Comparison of ENCODE assay signal across 8 cellular contexts in the genomic region with DNA sequence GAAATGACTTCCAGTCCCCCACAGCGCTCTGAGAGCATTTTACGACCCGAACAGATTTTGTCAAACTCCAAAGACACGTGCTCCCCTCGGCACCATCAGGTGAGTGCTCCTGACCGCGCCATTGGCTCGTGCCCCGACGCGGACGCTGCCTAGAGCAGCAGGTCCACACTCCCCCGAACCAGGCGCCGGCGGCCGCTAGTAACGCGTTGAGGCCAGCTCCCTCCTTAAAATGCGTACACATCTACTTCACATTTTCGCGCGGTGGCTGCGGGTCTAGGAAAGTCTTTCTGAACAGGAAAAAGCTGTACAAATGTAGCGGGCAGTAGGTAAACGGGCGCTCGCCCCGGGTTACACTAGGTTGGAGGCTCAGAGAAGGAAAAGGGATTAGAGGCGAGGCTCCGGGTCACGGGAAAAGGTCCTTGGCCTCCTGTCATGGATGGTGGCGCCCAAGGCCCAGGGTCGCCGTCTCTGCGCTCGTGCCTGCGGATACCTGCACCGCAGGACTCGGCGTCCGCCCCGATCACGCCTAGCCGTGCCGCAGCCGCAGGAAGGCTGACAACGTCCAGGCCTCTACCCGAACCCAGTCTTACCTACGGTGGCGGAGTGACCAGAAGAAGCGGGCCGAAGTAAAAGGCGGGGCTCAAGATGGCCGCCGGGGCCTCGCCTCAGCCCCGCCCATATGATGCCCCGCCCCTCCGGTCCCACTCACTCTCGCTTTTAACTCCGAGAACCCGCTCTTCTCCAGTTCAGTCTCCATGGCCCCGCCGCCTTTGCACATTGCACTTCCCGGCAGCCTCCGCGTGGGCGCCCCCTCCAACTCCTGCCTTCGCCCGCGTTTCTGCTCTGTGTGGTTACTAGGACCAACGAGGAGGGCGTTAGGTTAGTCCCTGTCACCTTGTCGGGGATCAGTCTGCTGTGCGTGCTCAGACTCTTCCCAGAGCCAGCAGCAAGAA. TPM values are rescaled to one million over a fixed set of nuclear protein-coding genes. Genes with fewer than 3 reads are reported as not detected.
DNase-seq lines count a peak whose midpoint lies in the region; ATAC-seq and TF ChIP-seq lines count a peak whose summit lies in the region.

TSS of gene ESD (minus strand) at position 647 of the 953 bp plus-strand sequence. CDS start 5,748 bp downstream, outside the sequence.

- peak within 1 kb of the TSS; percentile 93 for H3K4me2 ChIP-seq in DND-41 (ENCODE audit: insufficient read depth, low read length)
- peak within 1 kb of the TSS; percentile 73 for H3K4me2 ChIP-seq in Karpas-422 (ENCODE audit: low read depth, low read length, poor library complexity, severe bottlenecking)

- H2AFZ ChIP-seq in DND-41 (ENCODE audit: low read depth, low read length) (peak within 1 kb of the TSS; percentile 100), Karpas-422 (ENCODE audit: low read length) (peak within 1 kb of the TSS; percentile 84)

- H3K9me3 ChIP-seq in DND-41 (ENCODE audit: insufficient read depth, low read length, severe bottlenecking) (no peaks in the 10 kb centered on the region), Karpas-422 (ENCODE audit: low read length) (no peaks in the 10 kb centered on the region)

- TF ChIP-seq CTCF in DND-41 (IDR thresholded peaks at IDR 0.05; ENCODE audit: borderline replicate concordance, extremely low read depth, low read length, poor library complexity, severe bottlenecking): peak; percentile 6

- H3K4me1 ChIP-seq in DND-41 (ENCODE audit: insufficient read depth, low read length): peaks cover 53% of the 10 kb centered on the region
- H3K4me1 ChIP-seq in Karpas-422 (ENCODE audit: low read length): peaks cover 32% of the 10 kb centered on the region

- peak within 1 kb of the TSS; percentile 96 for H3K9ac ChIP-seq in DND-41 (ENCODE audit: low read depth, low read length)
- H3K9ac ChIP-seq in Karpas-422 (ENCODE audit: low read length): peak within 1 kb of the TSS; percentile 90

- no peaks in the 10 kb centered on the region for H3K9me2 ChIP-seq in Karpas-422 (replicated peaks; ENCODE audit: insufficient read depth, low read length)

- H3K27me3 Mint-ChIP-seq in activated T-helper 17 cell treated with anti-CD3 and anti-CD28 coated beads, Interleukin-2, amount 50 U/mL, for 72 hours: no peaks in the 10 kb centered on the region
- H3K27me3 Mint-ChIP-seq in natural killer cell treated with Interleukin-12 subunit alpha and Interleukin-12 subunit beta and Interleukin-15 and Interleukin-18, amount 100 ng/mL, for 72 hours: no peaks in the 10 kb centered on the region

- H3K27ac Mint-ChIP-seq in activated T-helper 17 cell treated with anti-CD3 and anti-CD28 coated beads, Interleukin-2, amount 50 U/mL, for 72 hours: peak within 1 kb of the TSS; percentile 97
- H3K27ac Mint-ChIP-seq in natural killer cell treated with Interleukin-12 subunit alpha and Interleukin-12 subunit beta and Interleukin-15 and Interleukin-18, amount 100 ng/mL, for 72 hours: peak within 1 kb of the TSS; percentile 88 to 89

- peaks cover 28% of the 10 kb centered on the region for H3K4me1 Mint-ChIP-seq in activated T-helper 17 cell treated with anti-CD3 and anti-CD28 coated beads, Interleukin-2, amount 50 U/mL, for 72 hours
- peaks cover 17 to 27% of the 10 kb centered on the region in 2 donors for H3K4me1 Mint-ChIP-seq in natural killer cell treated with Interleukin-12 subunit alpha and Interleukin-12 subunit beta and Interleukin-15 and Interleukin-18, amount 100 ng/mL, for 72 hours (ENCODE audit: low read depth in 2 of 2)

- no peaks in the 10 kb centered on the region for H3K27me3 ChIP-seq in DND-41 (ENCODE audit: insufficient read depth, low read length, poor library complexity)
- no peaks in the 10 kb centered on the region for H3K27me3 ChIP-seq in Karpas-422 (ENCODE audit: low read length)

- H3K36me3 Mint-ChIP-seq in activated T-helper 17 cell treated with anti-CD3 and anti-CD28 coated beads, Interleukin-2, amount 50 U/mL, for 72 hours (ENCODE audit: low read depth): peaks cover 25% of the 10 kb centered on the region
- H3K36me3 Mint-ChIP-seq in natural killer cell treated with Interleukin-12 subunit alpha and Interleukin-12 subunit beta and Interleukin-15 and Interleukin-18, amount 100 ng/mL, for 72 hours: peaks cover 4% of the 10 kb centered on the region

- H3K4me3 Mint-ChIP-seq in activated T-helper 17 cell treated with anti-CD3 and anti-CD28 coated beads, Interleukin-2, amount 50 U/mL, for 72 hours: peak within 1 kb of the TSS; percentile 94
- H3K4me3 Mint-ChIP-seq in natural killer cell treated with Interleukin-12 subunit alpha and Interleukin-12 subunit beta and Interleukin-15 and Interleukin-18, amount 100 ng/mL, for 72 hours: peak within 1 kb of the TSS; percentile 99

- H3K27ac ChIP-seq in DND-41 (ENCODE audit: low read length): peak within 1 kb of the TSS; percentile 98
- peak within 1 kb of the TSS; percentile 63 for H3K27ac ChIP-seq in Karpas-422 (ENCODE audit: low read length)

- H3K36me3 ChIP-seq in DND-41 (ENCODE audit: insufficient read depth, low read length) (peaks cover 10% of the 10 kb centered on the region), Karpas-422 (ENCODE audit: insufficient read depth, low read length) (peaks cover 4% of the 10 kb centered on the region; the same call in 1 of the 2 replicates)

- H3K79me2 ChIP-seq in DND-41 (ENCODE audit: insufficient read depth, low read length) (peaks cover 52% of the 10 kb centered on the region), Karpas-422 (ENCODE audit: low read length) (peaks cover 50% of the 10 kb centered on the region)

- H3K4me3 ChIP-seq in DND-41 (ENCODE audit: low read depth in 1 of 2, low read length in 2 of 2) (peak within 1 kb of the TSS; percentile 82 to 97), Karpas-422 (ENCODE audit: low read length) (peak within 1 kb of the TSS; percentile 77)

- no peaks in the 10 kb centered on the region for H3K9me3 Mint-ChIP-seq in activated T-helper 17 cell treated with anti-CD3 and anti-CD28 coated beads, Interleukin-2, amount 50 U/mL, for 72 hours
- H3K9me3 Mint-ChIP-seq in natural killer cell treated with Interleukin-12 subunit alpha and Interleukin-12 subunit beta and Interleukin-15 and Interleukin-18, amount 100 ng/mL, for 72 hours: no peaks in the 10 kb centered on the region

- peak; percentile 93 for ATAC-seq in DND-41 (ENCODE audit: insufficient read depth, low read depth)
- ATAC-seq in GM21825 (IDR thresholded peaks at IDR 0.05; ENCODE audit: unreplicated experiment): peak; percentile 92
- peak; percentile 92 for ATAC-seq in activated T-helper 17 cell treated with anti-CD3 and anti-CD28 coated beads, Interleukin-2, amount 50 U/mL, for 72 hours (replicated peaks)
- peak; percentile 95 for ATAC-seq in natural killer cell treated with Interleukin-12 subunit alpha and Interleukin-12 subunit beta and Interleukin-15 and Interleukin-18, amount 100 ng/mL, for 72 hours
- peak; percentile 96 for ATAC-seq in stimulated activated naive CD8-positive, alpha-beta T cell treated with anti-CD3 and anti-CD28 coated beads, Interleukin-15, Interleukin-2, amounts not matched to agents 100 U/mL and 50 U/mL, for 24 hours

- no peaks in the 10 kb centered on the region for H4K20me1 ChIP-seq in DND-41 (ENCODE audit: insufficient read depth, low read length)
- H4K20me1 ChIP-seq in Karpas-422 (ENCODE audit: insufficient read depth, low read depth, low read length): no peaks in the 10 kb centered on the region

- DNase-seq in DND-41: peak; percentile 96
- DNase-seq in Karpas-422: peak; percentile 97
- peak; percentile 84 for DNase-seq in RPMI8226
- peak; percentile 90 for DNase-seq in fibroblast of peridontal ligament (ENCODE audit: extremely low read depth)
- peak; percentile 86 for DNase-seq in natural killer cell treated with Interleukin-12 subunit alpha and Interleukin-12 subunit beta and Interleukin-15 and Interleukin-18, amount 100 ng/mL, for 72 hours (ENCODE audit: low spot score)
- DNase-seq in stimulated activated naive CD8-positive, alpha-beta T cell treated with anti-CD3 and anti-CD28 coated beads, Interleukin-15, Interleukin-2, amounts not matched to agents 100 U/mL and 50 U/mL, for 24 hours: peak; percentile 97

RNA-seq across cellular contexts. Expression of gene ESD, which starts in this region (rescaled TPM):
- 104 and 239 TPM in 2 replicates for total RNA-seq in Karpas-422 (2014; rRNA removed; shearing (Covaris generic); ENCODE audit: low replicate concordance)
- 10 to 100 TPM; 79.2 to 91.4 TPM for total RNA-seq in activated T-helper 17 cell treated with anti-CD3 and anti-CD28 coated beads, Interleukin-2, amount 50 U/mL, for 72 hours
- 10 to 100 TPM; 38.7 to 40.4 TPM for total RNA-seq in natural killer cell treated with Interleukin-12 subunit alpha and Interleukin-12 subunit beta and Interleukin-15 and Interleukin-18, amount 100 ng/mL, for 72 hours

Comparison
In these comparisons a context has a peak if more than half of its experiments do, and no peak if none do; other contexts are left out.
1. Peak in every context shown above with its lines: DNase-seq, ATAC-seq, H3K4me3 ChIP-seq and H3K27ac ChIP-seq.